Comparison of ENCODE assay signal across 28 cellular contexts in the genomic region with DNA sequence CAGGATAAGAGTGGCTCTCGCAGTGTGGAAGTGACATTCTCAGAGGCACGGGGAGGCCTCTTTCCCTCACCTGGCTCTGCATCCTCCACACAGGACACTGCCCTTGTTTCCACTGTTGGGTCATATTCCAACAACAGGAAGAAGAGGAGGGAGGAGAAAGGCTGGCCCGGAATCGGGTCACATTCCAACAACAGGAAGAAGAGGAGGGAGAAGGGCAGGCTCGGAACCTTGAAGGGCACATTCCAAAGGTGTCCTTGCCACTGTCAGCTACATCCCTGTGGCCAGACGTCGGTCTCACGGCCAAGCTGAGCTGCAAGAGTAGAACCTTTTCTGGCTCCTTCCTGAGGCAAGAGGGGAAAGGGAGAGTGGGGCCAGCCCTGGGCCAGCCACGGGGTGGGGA. TPM values are rescaled to one million over a fixed set of nuclear protein-coding genes. Genes with fewer than 3 reads are reported as not detected.
"Had no signal": no experiment of that assay in that cellular context is flagged by ENCODE, and none has a peak within 500 bp of the region (broad histone marks: within the 10 kb centered on the region; RNA-seq: fewer than 3 reads in every experiment).

No MANE protein-coding gene starts in this region.

- H3K36me3 ChIP-seq: ascending aorta, MG63, SJSA1 had no signal

- DNase-seq: activated CD4-positive, alpha-beta T cell treated with anti-CD3 and anti-CD28 coated beads for 48 hours; activated CD4-positive, alpha-beta T cell treated with anti-CD3 and anti-CD28 coated beads, Interleukin-2, amount 50 U/mL, for 4 hours; activated CD4-positive, CD25-positive, alpha-beta regulatory T cell treated with anti-CD3 and anti-CD28 coated beads, Interleukin-2, amount 50 U/mL, for 72 hours; activated CD8-positive, alpha-beta memory T cell treated with anti-CD3 and anti-CD28 coated beads, Interleukin-2, amount 50 U/mL, for 48 hours; activated CD8-positive, alpha-beta T cell treated with anti-CD3 and anti-CD28 coated beads, Interleukin-2, amount 10 ng/mL, durations not matched to agents 7 days and 5 days; activated T-cell treated with anti-CD3 and anti-CD28 coated beads, Interleukin-2, amount 50 U/mL, for 1 hour; amniotic stem cell; body of pancreas; MG63; MV-4-11; NCI-H1092 treated with DMSO at 0.1 percent for 48 hours; NCI-H1436; NCI-H1694 treated with DMSO at 0.1 percent for 48 hours; NCI-H2029 treated with DMSO at 0.1 percent for 48 hours; NCI-H510A treated with DMSO at 0.1 percent for 48 hours; NCI-H69; NK-92 treated with Interleukin-12 subunit alpha and Interleukin-12 subunit beta, amount 100 ng/mL, for 24 hours; OCI-M1; RPMI8226; SHP77 had no signal

- H3K4me1 ChIP-seq: ascending aorta, body of pancreas, SJSA1 had no signal

- H3K4me3 Mint-ChIP-seq: activated CD8-positive, alpha-beta T cell treated with anti-CD3 and anti-CD28 coated beads, Interleukin-2, amount 10 ng/mL, durations not matched to agents 7 days and 5 days; activated naive CD4-positive, alpha-beta T cell treated with anti-CD3 and anti-CD28 coated beads, Interleukin-2, amount 50 U/mL, for 24 hours; T-helper 1 cell treated with Interleukin-12 subunit alpha and Interleukin-12 subunit beta and Interleukin-4 antibody, amounts not matched to agents 30 μg/mL and 1 μg/mL, for 36 hours; WTC11 had no signal

- H3K9me3 ChIP-seq: ascending aorta, body of pancreas, SJSA1 had no signal

- H3K27ac Mint-ChIP-seq: activated CD8-positive, alpha-beta T cell treated with anti-CD3 and anti-CD28 coated beads, Interleukin-2, amount 10 ng/mL, durations not matched to agents 7 days and 5 days; activated naive CD4-positive, alpha-beta T cell treated with anti-CD3 and anti-CD28 coated beads, Interleukin-2, amount 50 U/mL, for 24 hours; T-helper 1 cell treated with Interleukin-12 subunit alpha and Interleukin-12 subunit beta and Interleukin-4 antibody, amounts not matched to agents 30 μg/mL and 1 μg/mL, for 36 hours; WTC11 had no signal

- ATAC-seq: activated CD8-positive, alpha-beta T cell treated with anti-CD3 and anti-CD28 coated beads, Interleukin-2, amount 10 ng/mL, durations not matched to agents 7 days and 5 days; body of pancreas; Panc1; SK-N-SH treated with all-trans-retinoic acid at 6 μM for 48 hours; WTC11 had no signal

- H3K27me3 ChIP-seq: ascending aorta had no signal

- H3K4me1 Mint-ChIP-seq: activated naive CD4-positive, alpha-beta T cell treated with anti-CD3 and anti-CD28 coated beads, Interleukin-2, amount 50 U/mL, for 24 hours; WTC11 had no signal

- H3K36me3 Mint-ChIP-seq: activated naive CD4-positive, alpha-beta T cell treated with anti-CD3 and anti-CD28 coated beads, Interleukin-2, amount 50 U/mL, for 24 hours had no signal

- H3K27ac ChIP-seq: ascending aorta, body of pancreas, SJSA1 had no signal

- H3K4me3 ChIP-seq: ascending aorta, body of pancreas, MG63, SJSA1 had no signal

RNA-seq across cellular contexts. Expression of gene CHRNA4, which starts 25.4 kb away (rescaled TPM):
- total RNA-seq: activated CD8-positive, alpha-beta T cell treated with anti-CD3 and anti-CD28 coated beads, Interleukin-2, amount 10 ng/mL, durations not matched to agents 7 days and 5 days; ascending aorta; body of pancreas; bronchial epithelial cell; SJSA1 had no signal

RNA-seq across cellular contexts. Expression of gene COL20A1, which starts 42.7 kb away (rescaled TPM):
- total RNA-seq: activated CD8-positive, alpha-beta T cell treated with anti-CD3 and anti-CD28 coated beads, Interleukin-2, amount 10 ng/mL, durations not matched to agents 7 days and 5 days; ascending aorta; body of pancreas; bronchial epithelial cell; SJSA1 had no signal
